In the genomic region with DNA sequence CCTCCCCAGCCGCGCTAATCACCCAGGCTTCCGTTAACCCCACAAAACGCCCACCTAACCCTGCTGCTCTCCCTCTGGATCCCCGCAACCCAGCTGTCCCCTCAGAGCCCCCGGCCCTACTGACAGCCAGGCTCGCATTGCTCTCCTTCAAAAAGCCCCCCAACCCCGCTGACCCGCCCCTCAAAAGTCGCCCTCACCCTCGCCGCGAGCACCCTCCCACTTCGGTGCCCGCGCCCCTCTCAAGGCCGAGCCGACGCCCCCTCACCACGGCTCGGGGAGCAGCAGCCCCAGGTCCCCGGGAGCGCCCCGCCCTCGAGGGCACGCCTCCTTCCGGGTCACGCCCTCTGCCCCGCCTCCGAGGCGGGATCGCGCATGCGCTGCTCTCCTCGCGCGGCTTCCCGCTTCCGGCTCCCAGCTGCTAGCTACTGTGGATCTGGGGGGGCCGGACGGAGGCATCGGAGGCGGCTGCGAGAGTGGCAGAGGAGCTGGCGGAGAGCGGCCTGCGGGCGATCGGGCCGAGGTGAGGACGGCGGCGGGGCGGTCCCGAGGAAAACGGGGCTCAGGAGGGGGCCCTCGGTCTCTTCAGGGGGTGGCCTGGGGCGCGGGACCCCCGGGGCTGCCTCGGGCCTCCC, we compare ENCODE assay signal across 1 cellular context.
TF ChIP-seq lines count a peak whose summit lies in the region.

No MANE protein-coding gene starts in this region.

TF ChIP-seq in HepG2, 621 proteins besides CTCF, POLR2A, EP300 and RAD21 (continued from another document and continues in another):
- TF ChIP-seq, protein P1, sequence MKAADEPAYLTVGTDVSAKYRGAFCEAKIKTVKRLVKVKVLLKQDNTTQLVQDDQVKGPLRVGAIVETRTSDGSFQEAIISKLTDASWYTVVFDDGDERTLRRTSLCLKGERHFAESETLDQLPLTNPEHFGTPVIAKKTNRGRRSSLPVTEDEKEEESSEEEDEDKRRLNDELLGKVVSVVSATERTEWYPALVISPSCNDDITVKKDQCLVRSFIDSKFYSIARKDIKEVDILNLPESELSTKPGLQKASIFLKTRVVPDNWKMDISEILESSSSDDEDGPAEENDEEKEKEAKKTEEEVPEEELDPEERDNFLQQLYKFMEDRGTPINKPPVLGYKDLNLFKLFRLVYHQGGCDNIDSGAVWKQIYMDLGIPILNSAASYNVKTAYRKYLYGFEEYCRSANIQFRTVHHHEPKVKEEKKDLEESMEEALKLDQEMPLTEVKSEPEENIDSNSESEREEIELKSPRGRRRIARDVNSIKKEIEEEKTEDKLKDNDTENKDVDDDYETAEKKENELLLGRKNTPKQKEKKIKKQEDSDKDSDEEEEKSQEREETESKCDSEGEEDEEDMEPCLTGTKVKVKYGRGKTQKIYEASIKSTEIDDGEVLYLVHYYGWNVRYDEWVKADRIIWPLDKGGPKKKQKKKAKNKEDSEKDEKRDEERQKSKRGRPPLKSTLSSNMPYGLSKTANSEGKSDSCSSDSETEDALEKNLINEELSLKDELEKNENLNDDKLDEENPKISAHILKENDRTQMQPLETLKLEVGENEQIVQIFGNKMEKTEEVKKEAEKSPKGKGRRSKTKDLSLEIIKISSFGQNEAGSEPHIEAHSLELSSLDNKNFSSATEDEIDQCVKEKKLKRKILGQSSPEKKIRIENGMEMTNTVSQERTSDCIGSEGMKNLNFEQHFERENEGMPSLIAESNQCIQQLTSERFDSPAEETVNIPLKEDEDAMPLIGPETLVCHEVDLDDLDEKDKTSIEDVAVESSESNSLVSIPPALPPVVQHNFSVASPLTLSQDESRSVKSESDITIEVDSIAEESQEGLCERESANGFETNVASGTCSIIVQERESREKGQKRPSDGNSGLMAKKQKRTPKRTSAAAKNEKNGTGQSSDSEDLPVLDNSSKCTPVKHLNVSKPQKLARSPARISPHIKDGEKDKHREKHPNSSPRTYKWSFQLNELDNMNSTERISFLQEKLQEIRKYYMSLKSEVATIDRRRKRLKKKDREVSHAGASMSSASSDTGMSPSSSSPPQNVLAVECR (CRISPR knock-in tag; IDR thresholded peaks at IDR 0.05; ENCODE audit: borderline replicate concordance): peak; percentile 94
- TF ChIP-seq MAFG (CRISPR knock-in tag; IDR thresholded peaks at IDR 0.05): no peak
- TF ChIP-seq ZNF629 (CRISPR knock-in tag; conservative IDR thresholded peaks at IDR 0.05): no peak
- no peak for TF ChIP-seq SIX4 (CRISPR knock-in tag; IDR thresholded peaks at IDR 0.05)
- TF ChIP-seq ZNF605 (CRISPR knock-in tag; IDR thresholded peaks at IDR 0.05): no peak
- no peak for TF ChIP-seq ZNF619 (CRISPR knock-in tag; IDR thresholded peaks at IDR 0.05)
- TF ChIP-seq ADNP (CRISPR knock-in tag; IDR thresholded peaks at IDR 0.05): no peak
- TF ChIP-seq, protein P2, sequence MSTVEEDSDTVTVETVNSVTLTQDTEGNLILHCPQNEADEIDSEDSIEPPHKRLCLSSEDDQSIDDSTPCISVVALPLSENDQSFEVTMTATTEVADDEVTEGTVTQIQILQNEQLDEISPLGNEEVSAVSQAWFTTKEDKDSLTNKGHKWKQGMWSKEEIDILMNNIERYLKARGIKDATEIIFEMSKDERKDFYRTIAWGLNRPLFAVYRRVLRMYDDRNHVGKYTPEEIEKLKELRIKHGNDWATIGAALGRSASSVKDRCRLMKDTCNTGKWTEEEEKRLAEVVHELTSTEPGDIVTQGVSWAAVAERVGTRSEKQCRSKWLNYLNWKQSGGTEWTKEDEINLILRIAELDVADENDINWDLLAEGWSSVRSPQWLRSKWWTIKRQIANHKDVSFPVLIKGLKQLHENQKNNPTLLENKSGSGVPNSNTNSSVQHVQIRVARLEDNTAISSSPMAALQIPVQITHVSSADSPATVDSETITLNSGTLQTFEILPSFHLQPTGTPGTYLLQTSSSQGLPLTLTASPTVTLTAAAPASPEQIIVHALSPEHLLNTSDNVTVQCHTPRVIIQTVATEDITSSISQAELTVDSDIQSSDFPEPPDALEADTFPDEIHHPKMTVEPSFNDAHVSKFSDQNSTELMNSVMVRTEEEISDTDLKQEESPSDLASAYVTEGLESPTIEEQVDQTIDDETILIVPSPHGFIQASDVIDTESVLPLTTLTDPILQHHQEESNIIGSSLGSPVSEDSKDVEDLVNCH (CRISPR knock-in tag; IDR thresholded peaks at IDR 0.05): no peak
- no peak for TF ChIP-seq FOXP1 (IDR thresholded peaks at IDR 0.05)
- TF ChIP-seq FOXP1 (CRISPR knock-in tag; IDR thresholded peaks at IDR 0.05): no peak
- no peak for TF ChIP-seq BORCS8-MEF2B (CRISPR knock-in tag; IDR thresholded peaks at IDR 0.05)
- TF ChIP-seq PCBP1 (IDR thresholded peaks at IDR 0.05; ENCODE audit: borderline replicate concordance, low read depth, low read length): no peak
- TF ChIP-seq ZNF234 (CRISPR knock-in tag; conservative IDR thresholded peaks at IDR 0.05): no peak
- TF ChIP-seq NR3C1 (CRISPR knock-in tag; IDR thresholded peaks at IDR 0.05): no peak
- TF ChIP-seq, protein P3, sequence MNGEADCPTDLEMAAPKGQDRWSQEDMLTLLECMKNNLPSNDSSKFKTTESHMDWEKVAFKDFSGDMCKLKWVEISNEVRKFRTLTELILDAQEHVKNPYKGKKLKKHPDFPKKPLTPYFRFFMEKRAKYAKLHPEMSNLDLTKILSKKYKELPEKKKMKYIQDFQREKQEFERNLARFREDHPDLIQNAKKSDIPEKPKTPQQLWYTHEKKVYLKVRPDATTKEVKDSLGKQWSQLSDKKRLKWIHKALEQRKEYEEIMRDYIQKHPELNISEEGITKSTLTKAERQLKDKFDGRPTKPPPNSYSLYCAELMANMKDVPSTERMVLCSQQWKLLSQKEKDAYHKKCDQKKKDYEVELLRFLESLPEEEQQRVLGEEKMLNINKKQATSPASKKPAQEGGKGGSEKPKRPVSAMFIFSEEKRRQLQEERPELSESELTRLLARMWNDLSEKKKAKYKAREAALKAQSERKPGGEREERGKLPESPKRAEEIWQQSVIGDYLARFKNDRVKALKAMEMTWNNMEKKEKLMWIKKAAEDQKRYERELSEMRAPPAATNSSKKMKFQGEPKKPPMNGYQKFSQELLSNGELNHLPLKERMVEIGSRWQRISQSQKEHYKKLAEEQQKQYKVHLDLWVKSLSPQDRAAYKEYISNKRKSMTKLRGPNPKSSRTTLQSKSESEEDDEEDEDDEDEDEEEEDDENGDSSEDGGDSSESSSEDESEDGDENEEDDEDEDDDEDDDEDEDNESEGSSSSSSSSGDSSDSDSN (CRISPR knock-in tag; IDR thresholded peaks at IDR 0.05): peak; percentile 68
- TF ChIP-seq, protein P4, sequence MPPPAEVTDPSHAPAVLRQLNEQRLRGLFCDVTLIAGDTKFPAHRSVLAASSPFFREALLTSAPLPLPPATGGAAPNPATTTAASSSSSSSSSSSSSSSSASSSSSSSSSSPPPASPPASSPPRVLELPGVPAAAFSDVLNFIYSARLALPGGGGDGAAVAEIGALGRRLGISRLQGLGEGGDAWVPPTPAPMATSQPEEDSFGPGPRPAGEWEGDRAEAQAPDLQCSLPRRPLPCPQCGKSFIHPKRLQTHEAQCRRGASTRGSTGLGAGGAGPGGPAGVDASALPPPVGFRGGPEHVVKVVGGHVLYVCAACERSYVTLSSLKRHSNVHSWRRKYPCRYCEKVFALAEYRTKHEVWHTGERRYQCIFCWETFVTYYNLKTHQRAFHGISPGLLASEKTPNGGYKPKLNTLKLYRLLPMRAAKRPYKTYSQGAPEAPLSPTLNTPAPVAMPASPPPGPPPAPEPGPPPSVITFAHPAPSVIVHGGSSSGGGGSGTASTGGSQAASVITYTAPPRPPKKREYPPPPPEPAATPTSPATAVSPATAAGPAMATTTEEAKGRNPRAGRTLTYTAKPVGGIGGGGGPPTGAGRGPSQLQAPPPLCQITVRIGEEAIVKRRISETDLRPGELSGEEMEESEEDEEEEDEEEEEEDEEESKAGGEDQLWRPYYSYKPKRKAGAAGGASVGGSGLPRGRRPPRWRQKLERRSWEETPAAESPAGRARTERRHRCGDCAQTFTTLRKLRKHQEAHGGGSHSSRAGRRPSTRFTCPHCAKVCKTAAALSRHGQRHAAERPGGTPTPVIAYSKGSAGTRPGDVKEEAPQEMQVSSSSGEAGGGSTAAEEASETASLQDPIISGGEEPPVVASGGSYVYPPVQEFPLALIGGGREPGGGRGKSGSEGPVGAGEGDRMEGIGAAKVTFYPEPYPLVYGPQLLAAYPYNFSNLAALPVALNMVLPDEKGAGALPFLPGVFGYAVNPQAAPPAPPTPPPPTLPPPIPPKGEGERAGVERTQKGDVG (CRISPR knock-in tag; IDR thresholded peaks at IDR 0.05; ENCODE audit: borderline replicate concordance): 0 out of 2 replicates have a peak, but pooled peaks have one; percentile 26
- TF ChIP-seq MYNN (CRISPR knock-in tag; IDR thresholded peaks at IDR 0.05; ENCODE audit: low read depth): no peak
- TF ChIP-seq, protein P5, sequence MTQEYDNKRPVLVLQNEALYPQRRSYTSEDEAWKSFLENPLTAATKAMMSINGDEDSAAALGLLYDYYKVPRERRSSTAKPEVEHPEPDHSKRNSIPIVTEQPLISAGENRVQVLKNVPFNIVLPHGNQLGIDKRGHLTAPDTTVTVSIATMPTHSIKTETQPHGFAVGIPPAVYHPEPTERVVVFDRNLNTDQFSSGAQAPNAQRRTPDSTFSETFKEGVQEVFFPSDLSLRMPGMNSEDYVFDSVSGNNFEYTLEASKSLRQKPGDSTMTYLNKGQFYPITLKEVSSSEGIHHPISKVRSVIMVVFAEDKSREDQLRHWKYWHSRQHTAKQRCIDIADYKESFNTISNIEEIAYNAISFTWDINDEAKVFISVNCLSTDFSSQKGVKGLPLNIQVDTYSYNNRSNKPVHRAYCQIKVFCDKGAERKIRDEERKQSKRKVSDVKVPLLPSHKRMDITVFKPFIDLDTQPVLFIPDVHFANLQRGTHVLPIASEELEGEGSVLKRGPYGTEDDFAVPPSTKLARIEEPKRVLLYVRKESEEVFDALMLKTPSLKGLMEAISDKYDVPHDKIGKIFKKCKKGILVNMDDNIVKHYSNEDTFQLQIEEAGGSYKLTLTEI (CRISPR knock-in tag; conservative IDR thresholded peaks at IDR 0.05): no peak
- TF ChIP-seq, protein P6, sequence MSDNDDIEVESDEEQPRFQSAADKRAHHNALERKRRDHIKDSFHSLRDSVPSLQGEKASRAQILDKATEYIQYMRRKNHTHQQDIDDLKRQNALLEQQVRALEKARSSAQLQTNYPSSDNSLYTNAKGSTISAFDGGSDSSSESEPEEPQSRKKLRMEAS (IDR thresholded peaks at IDR 0.05): no peak; the same call in 1 of the 2 replicates
- no peak for TF ChIP-seq SNAPC2 (CRISPR knock-in tag; IDR thresholded peaks at IDR 0.05)
- TF ChIP-seq RFX3 (CRISPR knock-in tag; IDR thresholded peaks at IDR 0.05): no peak
- peak; percentile 44; the same call in 1 of the 2 replicates for TF ChIP-seq HCFC1 (IDR thresholded peaks at IDR 0.05; ENCODE audit: low read depth, low read length)
- TF ChIP-seq, protein P7, sequence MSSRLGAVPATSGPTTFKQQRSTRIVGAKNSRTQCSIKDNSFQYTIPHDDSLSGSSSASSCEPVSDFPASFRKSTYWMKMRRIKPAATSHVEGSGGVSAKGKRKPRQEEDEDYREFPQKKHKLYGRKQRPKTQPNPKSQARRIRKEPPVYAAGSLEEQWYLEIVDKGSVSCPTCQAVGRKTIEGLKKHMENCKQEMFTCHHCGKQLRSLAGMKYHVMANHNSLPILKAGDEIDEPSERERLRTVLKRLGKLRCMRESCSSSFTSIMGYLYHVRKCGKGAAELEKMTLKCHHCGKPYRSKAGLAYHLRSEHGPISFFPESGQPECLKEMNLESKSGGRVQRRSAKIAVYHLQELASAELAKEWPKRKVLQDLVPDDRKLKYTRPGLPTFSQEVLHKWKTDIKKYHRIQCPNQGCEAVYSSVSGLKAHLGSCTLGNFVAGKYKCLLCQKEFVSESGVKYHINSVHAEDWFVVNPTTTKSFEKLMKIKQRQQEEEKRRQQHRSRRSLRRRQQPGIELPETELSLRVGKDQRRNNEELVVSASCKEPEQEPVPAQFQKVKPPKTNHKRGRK (CRISPR knock-in tag; IDR thresholded peaks at IDR 0.05): no peak
- no peak for TF ChIP-seq ZFP90 (CRISPR knock-in tag; IDR thresholded peaks at IDR 0.05; ENCODE audit: borderline replicate concordance)
- TF ChIP-seq, protein P8, sequence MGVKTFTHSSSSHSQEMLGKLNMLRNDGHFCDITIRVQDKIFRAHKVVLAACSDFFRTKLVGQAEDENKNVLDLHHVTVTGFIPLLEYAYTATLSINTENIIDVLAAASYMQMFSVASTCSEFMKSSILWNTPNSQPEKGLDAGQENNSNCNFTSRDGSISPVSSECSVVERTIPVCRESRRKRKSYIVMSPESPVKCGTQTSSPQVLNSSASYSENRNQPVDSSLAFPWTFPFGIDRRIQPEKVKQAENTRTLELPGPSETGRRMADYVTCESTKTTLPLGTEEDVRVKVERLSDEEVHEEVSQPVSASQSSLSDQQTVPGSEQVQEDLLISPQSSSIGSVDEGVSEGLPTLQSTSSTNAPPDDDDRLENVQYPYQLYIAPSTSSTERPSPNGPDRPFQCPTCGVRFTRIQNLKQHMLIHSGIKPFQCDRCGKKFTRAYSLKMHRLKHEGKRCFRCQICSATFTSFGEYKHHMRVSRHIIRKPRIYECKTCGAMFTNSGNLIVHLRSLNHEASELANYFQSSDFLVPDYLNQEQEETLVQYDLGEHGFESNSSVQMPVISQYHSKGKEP (CRISPR knock-in tag; IDR thresholded peaks at IDR 0.05): no peak
- no peak for TF ChIP-seq REL (CRISPR knock-in tag; conservative IDR thresholded peaks at IDR 0.05)
- TF ChIP-seq TOPORS (CRISPR knock-in tag; IDR thresholded peaks at IDR 0.05): no peak
- TF ChIP-seq ZZZ3 (CRISPR knock-in tag; IDR thresholded peaks at IDR 0.05; ENCODE audit: borderline replicate concordance): no peak
- TF ChIP-seq ARHGAP35 (CRISPR knock-in tag; IDR thresholded peaks at IDR 0.05; ENCODE audit: borderline replicate concordance): peak; percentile 39; the same call in 1 of the 2 replicates
- TF ChIP-seq RFXANK (CRISPR knock-in tag; IDR thresholded peaks at IDR 0.05): no peak
- no peak for TF ChIP-seq ZNF530 (CRISPR knock-in tag; IDR thresholded peaks at IDR 0.05; ENCODE audit: low read depth)
- TF ChIP-seq, protein P9, sequence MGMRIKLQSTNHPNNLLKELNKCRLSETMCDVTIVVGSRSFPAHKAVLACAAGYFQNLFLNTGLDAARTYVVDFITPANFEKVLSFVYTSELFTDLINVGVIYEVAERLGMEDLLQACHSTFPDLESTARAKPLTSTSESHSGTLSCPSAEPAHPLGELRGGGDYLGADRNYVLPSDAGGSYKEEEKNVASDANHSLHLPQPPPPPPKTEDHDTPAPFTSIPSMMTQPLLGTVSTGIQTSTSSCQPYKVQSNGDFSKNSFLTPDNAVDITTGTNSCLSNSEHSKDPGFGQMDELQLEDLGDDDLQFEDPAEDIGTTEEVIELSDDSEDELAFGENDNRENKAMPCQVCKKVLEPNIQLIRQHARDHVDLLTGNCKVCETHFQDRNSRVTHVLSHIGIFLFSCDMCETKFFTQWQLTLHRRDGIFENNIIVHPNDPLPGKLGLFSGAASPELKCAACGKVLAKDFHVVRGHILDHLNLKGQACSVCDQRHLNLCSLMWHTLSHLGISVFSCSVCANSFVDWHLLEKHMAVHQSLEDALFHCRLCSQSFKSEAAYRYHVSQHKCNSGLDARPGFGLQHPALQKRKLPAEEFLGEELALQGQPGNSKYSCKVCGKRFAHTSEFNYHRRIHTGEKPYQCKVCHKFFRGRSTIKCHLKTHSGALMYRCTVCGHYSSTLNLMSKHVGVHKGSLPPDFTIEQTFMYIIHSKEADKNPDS (CRISPR knock-in tag; IDR thresholded peaks at IDR 0.05): no peak
- peak; percentile 96 for TF ChIP-seq ELF1 (CRISPR knock-in tag; IDR thresholded peaks at IDR 0.05)
- TF ChIP-seq MXI1 (IDR thresholded peaks at IDR 0.05; ENCODE audit: borderline replicate concordance, low read depth, low read length): peak; percentile 65; the same call in 1 of the 3 replicates
- TF ChIP-seq SPEN (CRISPR knock-in tag; IDR thresholded peaks at IDR 0.05; ENCODE audit: low read depth): peak; percentile 89; the same call in 1 of the 2 replicates
- TF ChIP-seq TEAD2 (CRISPR knock-in tag; IDR thresholded peaks at IDR 0.05): no peak
- peak; percentile 16 for TF ChIP-seq MED8 (CRISPR knock-in tag; IDR thresholded peaks at IDR 0.05; ENCODE audit: insufficient replicate concordance)
- TF ChIP-seq SIX1 (CRISPR knock-in tag; IDR thresholded peaks at IDR 0.05; ENCODE audit: borderline replicate concordance): no peak
- TF ChIP-seq EEA1 (CRISPR knock-in tag; IDR thresholded peaks at IDR 0.05; ENCODE audit: borderline replicate concordance): 0 out of 2 replicates have a peak, but pooled peaks have one; percentile 18
